ENCODE assay signal across 1 cellular context in the genomic region with DNA sequence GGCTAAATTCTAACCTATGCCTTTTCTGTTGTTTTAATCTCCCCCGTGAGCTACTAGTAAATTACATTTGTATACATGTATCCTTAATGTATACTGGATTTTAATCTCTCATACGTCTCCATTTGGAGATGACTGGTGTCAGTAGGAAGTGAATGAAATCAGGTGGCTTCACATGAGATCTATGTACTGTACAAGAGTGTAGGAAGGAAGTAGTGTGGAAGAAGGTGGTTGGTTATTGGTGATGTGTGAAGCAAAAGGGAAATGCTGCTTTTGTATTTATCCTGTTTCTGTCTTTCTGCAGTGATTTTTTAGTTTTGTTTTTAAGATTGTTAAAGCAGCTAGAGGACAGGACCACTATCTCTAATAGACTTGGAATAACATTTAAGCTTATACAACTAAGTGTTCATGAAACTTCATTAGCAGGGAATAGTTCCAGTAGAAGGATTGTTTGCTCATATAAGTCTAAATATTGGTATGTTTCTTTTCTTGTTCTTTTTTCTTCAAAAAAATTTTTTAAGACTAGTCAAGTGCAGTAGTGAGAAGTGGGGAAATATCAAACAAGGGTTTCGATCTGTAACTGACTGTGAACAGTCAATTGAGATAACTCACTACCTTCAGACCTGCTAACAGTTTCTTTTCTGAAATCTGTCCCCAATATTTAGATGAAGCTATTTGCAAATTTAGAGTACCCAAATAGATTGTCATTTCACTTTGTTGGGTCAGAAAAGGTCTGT.
TF ChIP-seq lines count a peak whose summit lies in the region.

No MANE protein-coding gene starts in this region.

TF ChIP-seq in endothelial cell of umbilical vein, 7 proteins besides CTCF, POLR2A, EP300 and RAD21:
- no peak for TF ChIP-seq JUN (IDR thresholded peaks at IDR 0.05; ENCODE audit: borderline replicate concordance, insufficient read depth, insufficient read length, low read depth)
- no peak for TF ChIP-seq FOS (IDR thresholded peaks at IDR 0.05; ENCODE audit: borderline replicate concordance, insufficient read depth, low read length)
- TF ChIP-seq, protein P1, sequence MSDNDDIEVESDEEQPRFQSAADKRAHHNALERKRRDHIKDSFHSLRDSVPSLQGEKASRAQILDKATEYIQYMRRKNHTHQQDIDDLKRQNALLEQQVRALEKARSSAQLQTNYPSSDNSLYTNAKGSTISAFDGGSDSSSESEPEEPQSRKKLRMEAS (IDR thresholded peaks at IDR 0.05; ENCODE audit: insufficient read depth, insufficient read length) = no peak
- no peak for TF ChIP-seq GATA2 (IDR thresholded peaks at IDR 0.05; ENCODE audit: insufficient read depth, insufficient read length, low read depth, low read length)
- no peak for TF ChIP-seq POLR2AphosphoS5 (IDR thresholded peaks at IDR 0.05; ENCODE audit: insufficient read depth, low read depth, low read length)
- TF ChIP-seq MYC (IDR thresholded peaks at IDR 0.05; ENCODE audit: low read depth, low read length) = no peak
- TF ChIP-seq EZH2 (IDR thresholded peaks at IDR 0.05; ENCODE audit: borderline replicate concordance, low read depth, low read length, severe bottlenecking) = no peak
TF ChIP-seq in endothelial cell of umbilical vein: peak in this region for 0.
